Comparison of ENCODE assay signal across 26 cellular contexts in the genomic region with DNA sequence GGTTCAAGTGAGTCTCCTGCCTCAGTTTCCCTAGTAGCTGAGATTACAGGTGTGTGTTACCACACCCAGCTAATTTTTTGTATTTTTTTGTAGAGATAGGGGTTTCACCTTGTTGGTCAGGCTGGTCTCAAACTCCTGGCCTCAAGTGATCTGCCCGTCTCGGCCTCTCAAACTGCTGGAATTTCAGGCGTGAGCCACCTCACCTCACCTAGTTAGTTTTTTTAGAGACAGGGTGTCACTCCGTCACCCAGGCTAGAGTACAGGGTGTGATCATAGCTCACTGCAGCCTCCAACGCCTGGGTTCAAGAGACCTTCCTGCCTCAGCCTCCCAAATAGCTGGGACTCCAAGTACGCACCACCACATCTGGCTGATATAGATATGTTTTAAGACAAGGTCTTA.
"Had no signal": no experiment of that assay in that cellular context is flagged by ENCODE, and none has a peak within 500 bp of the region (broad histone marks: within the 10 kb centered on the region; RNA-seq: fewer than 3 reads in every experiment).

No MANE protein-coding gene starts in this region.

- H3K4me3 ChIP-seq: left ventricle myocardium inferior, lung, ovary, right atrium auricular region, right lobe of liver, smooth muscle cell, stomach, suprapubic skin, thoracic aorta, tibial nerve, uterus had no signal

- H3K4me2 ChIP-seq: smooth muscle cell had no signal

- H3K9me3 Mint-ChIP-seq: immature natural killer cell; mesothelial cell of epicardium; naive B cell; natural killer cell; stimulated activated naive B cell treated with anti-CD40 and anti-IgM and Interleukin-4, amounts not matched to agents 10 μg/mL and 1 μg/mL and 100 μg/mL, for 72 hours; type B pancreatic cell had no signal

- ATAC-seq: left colon; natural killer cell; right lobe of liver; stimulated activated naive B cell treated with anti-CD40 and anti-IgM and Interleukin-4, amounts not matched to agents 10 μg/mL and 1 μg/mL and 100 μg/mL, for 72 hours; stimulated activated naive CD8-positive, alpha-beta T cell treated with anti-CD3 and anti-CD28 coated beads, Interleukin-15, Interleukin-2, amounts not matched to agents 100 U/mL and 50 U/mL, for 24 hours had no signal

- H3K4me3 Mint-ChIP-seq: immature natural killer cell; mesothelial cell of epicardium; naive B cell; natural killer cell; stimulated activated naive B cell treated with anti-CD40 and anti-IgM and Interleukin-4, amounts not matched to agents 10 μg/mL and 1 μg/mL and 100 μg/mL, for 72 hours; type B pancreatic cell had no signal

- H3K9me3 ChIP-seq: left ventricle myocardium inferior, ovary, right atrium auricular region, right lobe of liver, stomach, suprapubic skin, thoracic aorta, tibial nerve, uterus had no signal

- H3K4me1 ChIP-seq: left ventricle myocardium inferior, right atrium auricular region, uterus had no signal

- H3K36me3 ChIP-seq: left ventricle myocardium inferior, ovary, right atrium auricular region, right lobe of liver, stomach, suprapubic skin, thoracic aorta, tibial nerve, uterus had no signal

- H3K27me3 ChIP-seq: ovary, right atrium auricular region, right lobe of liver, stomach, suprapubic skin, tibial nerve, uterus had no signal

- H3K36me3 Mint-ChIP-seq: naive B cell, natural killer cell, type B pancreatic cell had no signal

- DNase-seq: hypothalamus; immature natural killer cell; kidney; left colon; left ventricle myocardium inferior; mesendoderm; naive B cell; natural killer cell; ovary; right lobe of liver; stimulated activated CD4-positive, alpha-beta T cell treated with anti-CD3 and anti-CD28 coated beads, Interleukin-1b, Interleukin-23, amount 100 ng/mL, for 48 hours; stimulated activated CD4-positive, alpha-beta T cell treated with anti-CD3 and anti-CD28 coated beads, Interleukin-2, amount 100 ng/mL, for 48 hours; stimulated activated CD4-positive, alpha-beta T cell treated with anti-CD3 and anti-CD28 coated beads, Interleukin-4, amount 100 ng/mL, for 4 hours; stimulated activated naive B cell treated with anti-CD40 and anti-IgM and Interleukin-4, amounts not matched to agents 10 μg/mL and 1 μg/mL and 100 μg/mL, for 72 hours; stimulated activated naive CD8-positive, alpha-beta T cell treated with anti-CD3 and anti-CD28 coated beads, Interleukin-15, Interleukin-2, amounts not matched to agents 100 U/mL and 50 U/mL, for 24 hours; stomach; uterus had no signal

- H3K27ac Mint-ChIP-seq: mesothelial cell of epicardium; natural killer cell; progenitor cell of endocrine pancreas; stimulated activated naive B cell treated with anti-CD40 and anti-IgM and Interleukin-4, amounts not matched to agents 10 μg/mL and 1 μg/mL and 100 μg/mL, for 72 hours; type B pancreatic cell had no signal

- H3K27ac ChIP-seq: left ventricle myocardium inferior, ovary, right atrium auricular region, right lobe of liver, stomach, suprapubic skin, thoracic aorta, tibial nerve, uterus had no signal
